12 cellular contexts compared by ENCODE assay signal in genomic region chr1:99705385-99705784, GRCh38. TPM values are rescaled to one million over a fixed set of nuclear protein-coding genes. Genes with fewer than 3 reads are reported as not detected.
"Had no signal": no experiment of that assay in that cellular context is flagged by ENCODE, and none has a peak within 500 bp of the region (broad histone marks: within the 10 kb centered on the region; RNA-seq: fewer than 3 reads in every experiment).

No MANE protein-coding gene starts in this region.

- H3K9me3 ChIP-seq: pancreas, tibial artery, uterus had no signal

- H3K27me3 ChIP-seq: ascending aorta, hepatocyte, neural progenitor cell, pancreas, tibial artery, uterus had no signal

- ATAC-seq: pancreas had no signal

- H3K4me3 ChIP-seq: ascending aorta, hepatocyte, neural progenitor cell, pancreas, tibial artery, uterus had no signal

- H3K4me1 ChIP-seq: ascending aorta, neural progenitor cell, pancreas, tibial artery, uterus had no signal

- DNase-seq: activated CD4-positive, alpha-beta memory T cell treated with anti-CD3 and anti-CD28 coated beads, Interleukin-2, amount 10 ng/mL, durations not matched to agents 7 days and 5 days; activated CD4-positive, alpha-beta T cell treated with anti-CD3 and anti-CD28 coated beads for 1 hour; activated gamma-delta T cell treated with Interleukin-2 at 50 U/mL for 16 hours; activated T-cell treated with anti-CD3 and anti-CD28 coated beads, Interleukin-2, amount 50 U/mL, for 48 hours; kidney; pancreas; small intestine; tibial artery; uterus had no signal

- H3K27ac ChIP-seq: ascending aorta, hepatocyte, neural progenitor cell, pancreas, tibial artery had no signal

RNA-seq across cellular contexts. Expression of gene PALMD, which starts 59.5 kb away (rescaled TPM):
- total RNA-seq: activated CD4-positive, alpha-beta memory T cell treated with anti-CD3 and anti-CD28 coated beads, Interleukin-2, amount 10 ng/mL, durations not matched to agents 7 days and 5 days had no signal
